8 cellular contexts compared by ENCODE assay signal in the genomic region with DNA sequence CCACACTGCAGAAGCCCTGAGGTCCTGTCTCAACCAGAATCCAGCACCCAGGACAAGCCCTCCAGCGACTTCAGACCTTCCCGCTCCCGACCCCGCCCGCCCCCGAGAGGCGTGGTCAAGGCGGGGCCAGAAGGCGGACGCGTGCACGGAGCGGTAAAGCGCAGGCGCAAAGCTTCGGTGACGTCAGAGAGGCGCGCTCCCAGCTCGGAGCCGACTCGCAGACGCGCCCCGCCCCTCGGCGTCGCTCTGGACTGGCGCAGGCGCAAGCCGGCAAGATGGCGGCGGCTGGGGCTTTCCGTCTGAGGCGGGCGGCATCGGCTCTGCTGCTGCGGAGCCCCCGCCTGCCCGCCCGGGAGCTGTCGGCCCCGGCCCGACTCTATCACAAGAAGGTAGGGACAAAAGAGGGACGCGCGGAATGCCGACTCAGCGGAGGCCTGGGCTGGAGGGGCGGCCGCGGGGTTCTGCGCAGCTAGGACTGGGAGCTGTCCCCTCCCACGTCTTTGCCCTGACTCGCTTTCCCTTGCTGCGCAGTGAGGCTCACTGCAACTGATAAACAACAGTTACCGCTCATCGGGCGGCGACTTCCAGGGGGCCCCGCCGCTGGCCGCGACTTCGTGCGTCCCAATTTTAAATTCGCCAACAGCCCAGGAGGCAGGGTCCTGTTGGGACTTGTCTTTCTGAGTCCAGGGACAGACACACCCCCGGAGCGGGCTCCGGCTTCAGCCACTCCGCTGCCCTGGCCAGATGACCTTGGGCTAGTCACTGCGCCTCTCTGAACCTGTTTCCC. TPM values are rescaled to one million over a fixed set of nuclear protein-coding genes. Genes with fewer than 3 reads are reported as not detected.
DNase-seq lines count a peak whose midpoint lies in the region; ATAC-seq and TF ChIP-seq lines count a peak whose summit lies in the region.

A gene (plus strand): TSS at position 249 of the 787 bp plus-strand sequence. CDS start 27 bp downstream, at position 276.

- peak within 1 kb of the TSS; percentile 56 to 99 (median 90) for H3K4me3 ChIP-seq in adrenal gland
- H3K4me3 ChIP-seq in heart left ventricle, result peak within 1 kb of the TSS; percentile 67 to 100 (median 89)
- H3K4me3 ChIP-seq in transverse colon, result peak within 1 kb of the TSS; percentile 71 to 98 (median 96)

- H3K27me3 ChIP-seq in adrenal gland, result no peaks in the 10 kb centered on the region
- H3K27me3 ChIP-seq in heart left ventricle, result no peaks in the 10 kb centered on the region
- no peaks in the 10 kb centered on the region for H3K27me3 ChIP-seq in transverse colon

- intact Hi-C loops in adrenal gland (cut with DNase I) (loop anchor here (2.0 to 10.0 kb wide), 2 partner anchors 56 to 232 kb away; no protein-coding TSS in a partner anchor), heart left ventricle (cut with DNase I) (loop anchor here (1.0 to 10.0 kb wide), 16 partner anchors 55 to 535 kb away; a partner anchor contains a TSS), transverse colon (cut with DNase I; ENCODE audit: low total_unique reads) (loop anchor here (5.0 to 10.0 kb wide), 3 partner anchors 55 to 1608 kb away; a partner anchor contains a TSS)

- H3K36me3 ChIP-seq in adrenal gland (replicated peaks in 1 of 2) (peaks cover 0 to 36% of the 10 kb centered on the region in 2 donors), heart left ventricle (peaks cover 0 to 48% (median 41%) of the 10 kb centered on the region in 9 donors), transverse colon (peaks cover 0 to 36% (median 16%) of the 10 kb centered on the region in 4 donors)

- H3K27ac ChIP-seq in adrenal gland, result peak within 1 kb of the TSS; percentile 90 to 98 (median 94)
- H3K27ac ChIP-seq in heart left ventricle, result peak within 1 kb of the TSS; percentile 84 to 98 (median 95)
- H3K27ac ChIP-seq in transverse colon, result peak within 1 kb of the TSS; percentile 90 to 98 (median 96)

- no peak for TF ChIP-seq EP300 in transverse colon (IDR thresholded peaks at IDR 0.05; ENCODE audit: low read depth)

- ATAC-seq in HG02884 (IDR thresholded peaks at IDR 0.05; ENCODE audit: unreplicated experiment) (peak; percentile 51), heart left ventricle (peak; percentile 84 to 90 (median 88))

- WGBS in adrenal gland, 4 donors, result 0 to 1% (median 0%) methylated on average over 19 to 72 of the region's 72 CpGs
- WGBS in heart left ventricle, 4 donors, result 0% methylated on average over 33 to 72 of the region's 72 CpGs
- 1% methylated on average over 46 of the region's 72 CpGs; no CpG with 5 or more reads in 1 of the 2 donors for whole genome bisulfite sequencing in transverse colon (ENCODE audit: low coverage in 1 of 2), 2 donors

- TF ChIP-seq CTCF in adrenal gland (IDR thresholded peaks at IDR 0.05), result no peak
- no peak for TF ChIP-seq CTCF in heart left ventricle (IDR thresholded peaks at IDR 0.05)
- no peak for TF ChIP-seq CTCF in transverse colon (IDR thresholded peaks at IDR 0.05)

- DNase-seq in NCI-H146 treated with DMSO at 0.1 percent for 48 hours (lab: John Stamatoyannopoulos, UW; ENCODE audit: unreplicated experiment) (peak; percentile 89), T-helper 1 cell (peak; percentile 98 to 100 (median 98)), adrenal gland (peak; percentile 97 to 99 (median 98)), heart left ventricle (peak; percentile 97 to 100 (median 98)), pons (ENCODE audit: low spot score) (peak; percentile 97), transverse colon (peak; percentile 99)

- H3K9me3 ChIP-seq in adrenal gland (replicated peaks in 1 of 3) (no peaks in the 10 kb centered on the region), heart left ventricle (no peaks in the 10 kb centered on the region), transverse colon (no peaks in the 10 kb centered on the region)

- TF ChIP-seq POLR2A in GM15510 (IDR thresholded peaks at IDR 0.05; ENCODE audit: borderline replicate concordance, extremely low read depth, insufficient read length), result peak; percentile 97
- TF ChIP-seq POLR2A in adrenal gland (IDR thresholded peaks at IDR 0.05), result peak; percentile 96 to 97
- peak; percentile 86 to 98 for TF ChIP-seq POLR2A in heart left ventricle (IDR thresholded peaks at IDR 0.05)
- peak; percentile 96 for TF ChIP-seq POLR2A in transverse colon (IDR thresholded peaks at IDR 0.05)

- in situ Hi-C loops in transverse colon (cut with MboI; ENCODE audit: low pct_ligation_motif_present in 1 of 4, low pct_unique_long_range_greater_than_20kb in 1 of 4, low sequenced_read_pairs in 3 of 4), result loop anchor here in 3 of 4 donors (10.0 to 25.0 kb wide), 3 partner anchors 52 to 525 kb away; a partner anchor contains a TSS

- peaks cover 25 to 62% of the 10 kb centered on the region in 2 donors for H3K4me1 ChIP-seq in adrenal gland (replicated peaks in 1 of 2)
- H3K4me1 ChIP-seq in heart left ventricle, result peaks cover 7 to 81% (median 56%) of the 10 kb centered on the region in 12 donors
- H3K4me1 ChIP-seq in transverse colon, result peaks cover 19 to 67% (median 45%) of the 10 kb centered on the region in 4 donors

RNA-seq across cellular contexts. Expression of the gene that starts here (rescaled TPM):
- total RNA-seq in adrenal gland, result 1,000 to 10,000 TPM in 1 of 8 donors, 100 to 1,000 TPM in 7; 312 to 1,219 (median 431) TPM
- polyA plus RNA-seq in adrenal gland, result 100 to 1,000 TPM; 209 to 431 (median 272) TPM
- 100 to 1,000 TPM; 289 to 632 (median 497) TPM for total RNA-seq in heart left ventricle
- polyA plus RNA-seq in heart left ventricle, result 100 to 1,000 TPM; 203 to 335 TPM
- 100 to 1,000 TPM; 113 to 155 (median 130) TPM for total RNA-seq in transverse colon

Comparison
In these comparisons a context has a peak if more than half of its experiments do, and no peak if none do; other contexts are left out.
1. Peak in every context shown above with its lines: DNase-seq, ATAC-seq, H3K4me3 ChIP-seq and H3K27ac ChIP-seq.